8 cellular contexts compared by ENCODE assay signal in genomic region chr6:43509984-43510826, GRCh38. TPM values are rescaled to one million over a fixed set of nuclear protein-coding genes. Genes with fewer than 3 reads are reported as not detected.
DNase-seq lines count a peak whose midpoint lies in the region; ATAC-seq, FAIRE-seq and TF ChIP-seq lines count a peak whose summit lies in the region.

Gene LRRC73, minus strand, starts transcription at chr6:43510346. Its CDS starts 561 bp downstream, at chr6:43509785.

- peaks cover 18% of the 10 kb centered on the region for H3K27me3 Mint-ChIP-seq in activated CD8-positive, alpha-beta T cell treated with anti-CD3 and anti-CD28 coated beads for 36 hours

- H3K9me3 ChIP-seq in ectodermal cell (ENCODE audit: control insufficient read depth, low read length) (no peaks in the 10 kb centered on the region), lung (ENCODE audit: control insufficient read depth in 2 of 2, insufficient read depth in 1 of 2, low read length in 1 of 2) (no peaks in the 10 kb centered on the region)

- H3K4me3 Mint-ChIP-seq in activated CD8-positive, alpha-beta T cell treated with anti-CD3 and anti-CD28 coated beads for 36 hours = peak within 1 kb of the TSS; percentile 66

- 0 out of 2 replicates have a peak, but pooled peaks have one; percentile 17 for TF ChIP-seq POLR2A in GM12891 (IDR thresholded peaks at IDR 0.05; ENCODE audit: low read depth, low read length)

- POLR2A ChIA-PET in activated CD8-positive, alpha-beta T cell treated with anti-CD3 and anti-CD28 coated beads for 36 hours (lab: Charles Lee) = interaction anchor here (1.1 to 6.1 kb wide), 4 partner anchors 9 to 263 kb away, joined by 3 to 77 read pairs (median 4); partner anchors contain the start of genes POLR1C and YIPF3

- H3K9me3 Mint-ChIP-seq in activated CD8-positive, alpha-beta T cell treated with anti-CD3 and anti-CD28 coated beads for 36 hours = no peaks in the 10 kb centered on the region

- ATAC-seq in HG02852 (IDR thresholded peaks at IDR 0.05; ENCODE audit: unreplicated experiment) (peak; percentile 73), lung (ENCODE audit: insufficient read depth, low FRiP score) (peak; percentile 88)
- ATAC-seq in activated CD8-positive, alpha-beta T cell treated with anti-CD3 and anti-CD28 coated beads for 36 hours = peak; percentile 68

- H3K27ac ChIP-seq in ectodermal cell (ENCODE audit: insufficient read depth, low read depth, low read length, poor library complexity, severe bottlenecking) (no peak within 1 kb of the TSS), lung (ENCODE audit: low read depth in 1 of 2, low read length in 1 of 2) (peak within 1 kb of the TSS in 1 of 2 donors; percentile 24)

- peak; percentile 94 for FAIRE-seq in GM12891 (lab: Jason Lieb, UNC)

- H3K4me3 ChIP-seq in ectodermal cell (ENCODE audit: insufficient read depth, low read depth, low read length) (peak within 1 kb of the TSS; percentile 56), lung (peak within 1 kb of the TSS; percentile 43)

- peaks cover 25% of the 10 kb centered on the region for H3K36me3 Mint-ChIP-seq in activated CD8-positive, alpha-beta T cell treated with anti-CD3 and anti-CD28 coated beads for 36 hours (ENCODE audit: low read depth)

- WGBS in ectodermal cell, 2 experiments = 15% methylated on average over 96 of the region's 96 CpGs
- WGBS in lung, 2 donors = 9 to 17% methylated on average over 65 to 96 of the region's 96 CpGs

- H3K4me1 ChIP-seq in ectodermal cell (ENCODE audit: control insufficient read depth, insufficient read depth, low read length) (peaks cover under 1% of the 10 kb centered on the region), lung (ENCODE audit: control insufficient read depth in 2 of 2, insufficient read depth in 2 of 2, low read length in 2 of 2) (peaks cover 0 to 11% of the 10 kb centered on the region in 2 donors)

- no peak for TF ChIP-seq CTCF in activated CD8-positive, alpha-beta T cell treated with anti-CD3 and anti-CD28 coated beads for 36 hours (IDR thresholded peaks at IDR 0.05)
- no peak for TF ChIP-seq CTCF in lung (IDR thresholded peaks at IDR 0.05; ENCODE audit: control extremely low read depth, extremely low read depth)

- H3K27ac Mint-ChIP-seq in activated CD8-positive, alpha-beta T cell treated with anti-CD3 and anti-CD28 coated beads for 36 hours = no peak within 1 kb of the TSS

- CTCF ChIA-PET in activated CD8-positive, alpha-beta T cell treated with anti-CD3 and anti-CD28 coated beads for 36 hours (lab: Charles Lee) = interaction anchor here (0.7 to 1.3 kb wide), 4 partner anchors 54 to 281 kb away, joined by 3 to 4 read pairs (median 4); partner anchors contain the start of gene DNPH1

- H3K4me1 Mint-ChIP-seq in activated CD8-positive, alpha-beta T cell treated with anti-CD3 and anti-CD28 coated beads for 36 hours (ENCODE audit: low read depth) = peaks cover 20% of the 10 kb centered on the region

- intact Hi-C loops in activated CD8-positive, alpha-beta T cell treated with anti-CD3 and anti-CD28 coated beads for 36 hours (cut with micrococcal nuclease) = loop anchor here (5.0 kb wide), 2 partner anchors 53 to 243 kb away; partner anchors contain the start of gene DLK2

- H3K36me3 ChIP-seq in ectodermal cell (ENCODE audit: control insufficient read depth, insufficient read depth, low read length) (peaks cover 20% of the 10 kb centered on the region), lung (ENCODE audit: control insufficient read depth in 2 of 2, insufficient read depth in 2 of 2, low read length in 2 of 2) (peaks cover 6 to 29% of the 10 kb centered on the region in 2 donors)

- H3K27me3 ChIP-seq in ectodermal cell (ENCODE audit: control insufficient read depth, insufficient read depth, low read length, poor library complexity, severe bottlenecking) (peaks cover 32% of the 10 kb centered on the region), lung (ENCODE audit: control insufficient read depth, insufficient read depth) (no peaks in the 10 kb centered on the region)

- DNase-seq in GM12891 (ENCODE audit: insufficient read length, low spot score) (peak; percentile 84), NCI-H69 (lab: John Stamatoyannopoulos, UW) (peak; percentile 93), lung (ENCODE audit: low spot score) (peak; percentile 85), NCI-H1694 (lab: John Stamatoyannopoulos, UW) (no peak)
- peak; percentile 76 for DNase-seq in activated CD8-positive, alpha-beta T cell treated with anti-CD3 and anti-CD28 coated beads for 36 hours
- peak; percentile 66 to 77 for DNase-seq in stimulated activated CD4-positive, alpha-beta T cell treated with anti-CD3 and anti-CD28 coated beads, Interleukin-4, amount 100 ng/mL, for 48 hours (ENCODE audit: low read depth in 2 of 2)

TF ChIP-seq in GM12891, 5 proteins besides CTCF, POLR2A, EP300 and RAD21:
- no peak; the same call in 1 of the 2 replicates for TF ChIP-seq POLR2AphosphoS5 (IDR thresholded peaks at IDR 0.05; ENCODE audit: low read depth, low read length)
- TF ChIP-seq TAF1 (IDR thresholded peaks at IDR 0.05; ENCODE audit: low read depth, low read length) = no peak
- no peak for TF ChIP-seq PAX5 (IDR thresholded peaks at IDR 0.05; ENCODE audit: insufficient read depth, low read length, severe bottlenecking)
- TF ChIP-seq POU2F2 (IDR thresholded peaks at IDR 0.05; ENCODE audit: low read depth, low read length) = no peak
- no peak for TF ChIP-seq SPI1 (IDR thresholded peaks at IDR 0.05; ENCODE audit: low read depth, low read length)

RNA-seq across cellular contexts. Expression of gene LRRC73, which starts in this region (rescaled TPM):
- not detected for polyA plus RNA-seq in GM12891 (2012; ENCODE audit: low read depth, missing spikeins)
- under 1 TPM; 0.11 to 0.18 TPM for total RNA-seq in activated CD8-positive, alpha-beta T cell treated with anti-CD3 and anti-CD28 coated beads for 36 hours
- polyA plus RNA-seq in ectodermal cell (2013, experiment 1 of 4) = 0.74 TPM
- polyA plus RNA-seq in ectodermal cell (2013, experiment 2 of 4) = 0.27 TPM
- 0.32 TPM for polyA plus RNA-seq in ectodermal cell (2013, experiment 3 of 4)
- 0.69 TPM for polyA plus RNA-seq in ectodermal cell (2013, experiment 4 of 4)
- 1 to 10 TPM; 2.0 to 4.8 TPM for total RNA-seq in lung
- polyA plus RNA-seq in lung = 1 to 10 TPM in 1 of 2 donors, under 1 TPM in 1; 0.87 to 1.8 TPM

Comparison
In these comparisons a context has a peak if more than half of its experiments do, and no peak if none do; other contexts are left out.
1. Peak in DNase-seq and ATAC-seq in activated CD8-positive, alpha-beta T cell treated with anti-CD3 and anti-CD28 coated beads for 36 hours; RNA of the gene not detected or under 1 TPM.